ENCODE assay signal across 18 cellular contexts in the genomic region with DNA sequence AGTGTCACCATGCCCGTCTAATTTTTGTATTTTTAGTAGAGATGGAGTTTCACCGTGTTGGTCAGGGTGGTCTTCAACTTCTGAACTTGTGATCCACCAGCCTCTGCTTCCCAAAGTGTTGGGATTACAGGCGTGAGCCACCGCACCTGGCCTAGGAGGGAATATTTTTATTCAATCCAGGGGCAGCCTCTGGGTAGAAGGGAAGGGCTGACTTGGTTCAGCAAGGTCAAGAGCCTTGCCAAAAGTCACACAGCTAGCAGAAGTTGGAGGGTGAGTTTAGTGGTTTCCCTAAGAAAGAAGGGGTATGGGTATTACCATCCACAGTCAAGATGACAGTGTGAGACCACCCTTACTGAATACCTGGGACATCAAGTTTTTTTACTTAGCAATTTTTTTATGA.
"Had no signal": no experiment of that assay in that cellular context is flagged by ENCODE, and none has a peak within 500 bp of the region (broad histone marks: within the 10 kb centered on the region; RNA-seq: fewer than 3 reads in every experiment).

No MANE protein-coding gene starts in this region.

- H3K27ac Mint-ChIP-seq: activated CD8-positive, alpha-beta memory T cell treated with anti-CD3 and anti-CD28 coated beads, Interleukin-2, amount 10 ng/mL, durations not matched to agents 7 days and 5 days; activated naive CD4-positive, alpha-beta T cell treated with anti-CD3 and anti-CD28 coated beads, Interleukin-2, amount 50 U/mL, for 72 hours; activated T-cell treated with anti-CD3 and anti-CD28 coated beads, Interleukin-2, amount 50 U/mL, for 24 hours; memory B cell; naive thymus-derived CD8-positive, alpha-beta T cell had no signal

- ATAC-seq: activated CD8-positive, alpha-beta memory T cell treated with anti-CD3 and anti-CD28 coated beads, Interleukin-2, amount 10 ng/mL, durations not matched to agents 7 days and 5 days; esophagus mucosa; left ventricle myocardium superior; naive thymus-derived CD8-positive, alpha-beta T cell had no signal

- H3K4me1 Mint-ChIP-seq: memory B cell had no signal

- H3K9me3 Mint-ChIP-seq: activated naive CD4-positive, alpha-beta T cell treated with anti-CD3 and anti-CD28 coated beads, Interleukin-2, amount 50 U/mL, for 72 hours; activated T-cell treated with anti-CD3 and anti-CD28 coated beads, Interleukin-2, amount 50 U/mL, for 24 hours; memory B cell; naive thymus-derived CD8-positive, alpha-beta T cell had no signal

- DNase-seq: activated CD8-positive, alpha-beta memory T cell treated with anti-CD3 and anti-CD28 coated beads, Interleukin-2, amount 10 ng/mL, durations not matched to agents 7 days and 5 days; activated effector memory CD4-positive, alpha-beta T cell treated with Interleukin-2 at 50 U/mL for 16 hours; activated T-cell treated with anti-CD3 and anti-CD28 coated beads, Interleukin-2, amount 50 U/mL, for 24 hours; dorsolateral prefrontal cortex; hypothalamus; kidney glomerular epithelial cell; left ventricle myocardium superior; naive thymus-derived CD8-positive, alpha-beta T cell; nucleus accumbens; posterior cingulate gyrus; retina; stimulated activated CD4-positive, alpha-beta T cell treated with anti-CD3 and anti-CD28 coated beads, Interleukin-2, amount 100 ng/mL, for 48 hours; stimulated activated naive CD4-positive, alpha-beta T cell; T-helper 2 cell; transverse colon had no signal

- H3K4me3 Mint-ChIP-seq: activated CD8-positive, alpha-beta memory T cell treated with anti-CD3 and anti-CD28 coated beads, Interleukin-2, amount 10 ng/mL, durations not matched to agents 7 days and 5 days; activated T-cell treated with anti-CD3 and anti-CD28 coated beads, Interleukin-2, amount 50 U/mL, for 24 hours; memory B cell; naive thymus-derived CD8-positive, alpha-beta T cell had no signal

- H3K36me3 Mint-ChIP-seq: activated CD8-positive, alpha-beta memory T cell treated with anti-CD3 and anti-CD28 coated beads, Interleukin-2, amount 10 ng/mL, durations not matched to agents 7 days and 5 days; memory B cell; naive thymus-derived CD8-positive, alpha-beta T cell had no signal
